Comparison of ENCODE assay signal across 1 cellular context in the genomic region with DNA sequence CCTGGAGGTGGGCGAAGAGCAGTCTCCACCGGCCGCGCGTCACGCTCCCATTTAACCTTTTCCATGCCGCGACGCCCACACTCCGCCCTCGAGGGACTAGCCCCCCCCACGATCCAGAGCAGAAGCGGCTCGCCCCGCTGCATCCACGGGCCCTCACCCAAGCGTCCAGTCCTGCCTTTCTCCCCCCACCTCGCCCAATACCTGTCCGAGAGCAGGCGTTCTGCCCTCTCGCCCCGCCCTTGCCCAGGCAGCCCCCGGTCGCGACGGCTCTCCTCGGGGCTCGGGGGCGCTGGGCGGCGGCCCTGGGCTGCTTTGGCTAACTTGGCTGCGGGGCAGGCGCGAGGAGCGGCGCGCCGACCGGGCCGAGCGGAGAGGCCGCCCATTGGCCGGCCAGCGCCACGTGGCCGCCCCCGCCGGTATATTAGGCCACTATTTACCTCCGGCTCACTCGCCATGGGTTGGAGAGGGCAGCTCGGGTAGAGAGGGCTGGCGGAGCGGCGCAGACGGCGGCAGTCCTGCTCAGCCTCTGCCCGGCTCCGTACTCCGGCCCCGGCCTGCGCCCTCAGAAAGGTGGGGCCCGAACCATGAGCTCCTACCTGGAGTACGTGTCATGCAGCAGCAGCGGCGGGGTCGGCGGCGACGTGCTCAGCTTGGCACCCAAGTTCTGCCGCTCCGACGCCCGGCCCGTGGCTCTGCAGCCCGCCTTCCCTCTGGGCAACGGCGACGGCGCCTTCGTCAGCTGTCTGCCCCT.
A peak's percentile ranks its signal among the peaks of the same experiment; 100 is the strongest.
TF ChIP-seq lines count a peak whose summit lies in the region.

A gene (plus strand): TSS at position 451 of the 751 bp plus-strand sequence. CDS start 134 bp downstream, at position 585.

TF ChIP-seq in HepG2, 621 proteins besides CTCF, POLR2A, EP300 and RAD21 (continued from another document and continues in another):
- TF ChIP-seq SP140L (CRISPR knock-in tag; IDR thresholded peaks at IDR 0.05; ENCODE audit: borderline replicate concordance), result no peak
- TF ChIP-seq, protein P1, sequence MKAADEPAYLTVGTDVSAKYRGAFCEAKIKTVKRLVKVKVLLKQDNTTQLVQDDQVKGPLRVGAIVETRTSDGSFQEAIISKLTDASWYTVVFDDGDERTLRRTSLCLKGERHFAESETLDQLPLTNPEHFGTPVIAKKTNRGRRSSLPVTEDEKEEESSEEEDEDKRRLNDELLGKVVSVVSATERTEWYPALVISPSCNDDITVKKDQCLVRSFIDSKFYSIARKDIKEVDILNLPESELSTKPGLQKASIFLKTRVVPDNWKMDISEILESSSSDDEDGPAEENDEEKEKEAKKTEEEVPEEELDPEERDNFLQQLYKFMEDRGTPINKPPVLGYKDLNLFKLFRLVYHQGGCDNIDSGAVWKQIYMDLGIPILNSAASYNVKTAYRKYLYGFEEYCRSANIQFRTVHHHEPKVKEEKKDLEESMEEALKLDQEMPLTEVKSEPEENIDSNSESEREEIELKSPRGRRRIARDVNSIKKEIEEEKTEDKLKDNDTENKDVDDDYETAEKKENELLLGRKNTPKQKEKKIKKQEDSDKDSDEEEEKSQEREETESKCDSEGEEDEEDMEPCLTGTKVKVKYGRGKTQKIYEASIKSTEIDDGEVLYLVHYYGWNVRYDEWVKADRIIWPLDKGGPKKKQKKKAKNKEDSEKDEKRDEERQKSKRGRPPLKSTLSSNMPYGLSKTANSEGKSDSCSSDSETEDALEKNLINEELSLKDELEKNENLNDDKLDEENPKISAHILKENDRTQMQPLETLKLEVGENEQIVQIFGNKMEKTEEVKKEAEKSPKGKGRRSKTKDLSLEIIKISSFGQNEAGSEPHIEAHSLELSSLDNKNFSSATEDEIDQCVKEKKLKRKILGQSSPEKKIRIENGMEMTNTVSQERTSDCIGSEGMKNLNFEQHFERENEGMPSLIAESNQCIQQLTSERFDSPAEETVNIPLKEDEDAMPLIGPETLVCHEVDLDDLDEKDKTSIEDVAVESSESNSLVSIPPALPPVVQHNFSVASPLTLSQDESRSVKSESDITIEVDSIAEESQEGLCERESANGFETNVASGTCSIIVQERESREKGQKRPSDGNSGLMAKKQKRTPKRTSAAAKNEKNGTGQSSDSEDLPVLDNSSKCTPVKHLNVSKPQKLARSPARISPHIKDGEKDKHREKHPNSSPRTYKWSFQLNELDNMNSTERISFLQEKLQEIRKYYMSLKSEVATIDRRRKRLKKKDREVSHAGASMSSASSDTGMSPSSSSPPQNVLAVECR (CRISPR knock-in tag; IDR thresholded peaks at IDR 0.05; ENCODE audit: borderline replicate concordance), result peak; percentile 35; the same call in 1 of the 2 replicates
- TF ChIP-seq ZNF703 (CRISPR knock-in tag; IDR thresholded peaks at IDR 0.05; ENCODE audit: borderline replicate concordance), result no peak; the same call in 1 of the 2 replicates
- TF ChIP-seq U2AF2 (IDR thresholded peaks at IDR 0.05; ENCODE audit: low read depth, low read length), result no peak
- TF ChIP-seq, protein P2, sequence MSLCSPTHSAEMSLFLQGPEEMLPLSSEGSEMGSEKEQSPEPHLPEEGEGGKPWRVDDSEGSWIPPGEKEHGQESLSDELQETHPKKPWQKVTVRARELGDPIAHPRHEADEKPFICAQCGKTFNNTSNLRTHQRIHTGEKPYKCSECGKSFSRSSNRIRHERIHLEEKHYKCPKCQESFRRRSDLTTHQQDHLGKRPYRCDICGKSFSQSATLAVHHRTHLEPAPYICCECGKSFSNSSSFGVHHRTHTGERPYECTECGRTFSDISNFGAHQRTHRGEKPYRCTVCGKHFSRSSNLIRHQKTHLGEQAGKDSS (CRISPR knock-in tag; IDR thresholded peaks at IDR 0.05; ENCODE audit: borderline replicate concordance, low read depth), result 0 out of 2 replicates have a peak, but pooled peaks have one; percentile 52
- TF ChIP-seq ZSCAN29 (CRISPR knock-in tag; conservative IDR thresholded peaks at IDR 0.05), result no peak; the same call in 1 of the 2 replicates
- TF ChIP-seq, protein P3, sequence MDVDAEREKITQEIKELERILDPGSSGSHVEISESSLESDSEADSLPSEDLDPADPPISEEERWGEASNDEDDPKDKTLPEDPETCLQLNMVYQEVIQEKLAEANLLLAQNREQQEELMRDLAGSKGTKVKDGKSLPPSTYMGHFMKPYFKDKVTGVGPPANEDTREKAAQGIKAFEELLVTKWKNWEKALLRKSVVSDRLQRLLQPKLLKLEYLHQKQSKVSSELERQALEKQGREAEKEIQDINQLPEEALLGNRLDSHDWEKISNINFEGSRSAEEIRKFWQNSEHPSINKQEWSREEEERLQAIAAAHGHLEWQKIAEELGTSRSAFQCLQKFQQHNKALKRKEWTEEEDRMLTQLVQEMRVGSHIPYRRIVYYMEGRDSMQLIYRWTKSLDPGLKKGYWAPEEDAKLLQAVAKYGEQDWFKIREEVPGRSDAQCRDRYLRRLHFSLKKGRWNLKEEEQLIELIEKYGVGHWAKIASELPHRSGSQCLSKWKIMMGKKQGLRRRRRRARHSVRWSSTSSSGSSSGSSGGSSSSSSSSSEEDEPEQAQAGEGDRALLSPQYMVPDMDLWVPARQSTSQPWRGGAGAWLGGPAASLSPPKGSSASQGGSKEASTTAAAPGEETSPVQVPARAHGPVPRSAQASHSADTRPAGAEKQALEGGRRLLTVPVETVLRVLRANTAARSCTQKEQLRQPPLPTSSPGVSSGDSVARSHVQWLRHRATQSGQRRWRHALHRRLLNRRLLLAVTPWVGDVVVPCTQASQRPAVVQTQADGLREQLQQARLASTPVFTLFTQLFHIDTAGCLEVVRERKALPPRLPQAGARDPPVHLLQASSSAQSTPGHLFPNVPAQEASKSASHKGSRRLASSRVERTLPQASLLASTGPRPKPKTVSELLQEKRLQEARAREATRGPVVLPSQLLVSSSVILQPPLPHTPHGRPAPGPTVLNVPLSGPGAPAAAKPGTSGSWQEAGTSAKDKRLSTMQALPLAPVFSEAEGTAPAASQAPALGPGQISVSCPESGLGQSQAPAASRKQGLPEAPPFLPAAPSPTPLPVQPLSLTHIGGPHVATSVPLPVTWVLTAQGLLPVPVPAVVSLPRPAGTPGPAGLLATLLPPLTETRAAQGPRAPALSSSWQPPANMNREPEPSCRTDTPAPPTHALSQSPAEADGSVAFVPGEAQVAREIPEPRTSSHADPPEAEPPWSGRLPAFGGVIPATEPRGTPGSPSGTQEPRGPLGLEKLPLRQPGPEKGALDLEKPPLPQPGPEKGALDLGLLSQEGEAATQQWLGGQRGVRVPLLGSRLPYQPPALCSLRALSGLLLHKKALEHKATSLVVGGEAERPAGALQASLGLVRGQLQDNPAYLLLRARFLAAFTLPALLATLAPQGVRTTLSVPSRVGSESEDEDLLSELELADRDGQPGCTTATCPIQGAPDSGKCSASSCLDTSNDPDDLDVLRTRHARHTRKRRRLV (CRISPR knock-in tag; IDR thresholded peaks at IDR 0.05), result no peak
- TF ChIP-seq, protein P4, sequence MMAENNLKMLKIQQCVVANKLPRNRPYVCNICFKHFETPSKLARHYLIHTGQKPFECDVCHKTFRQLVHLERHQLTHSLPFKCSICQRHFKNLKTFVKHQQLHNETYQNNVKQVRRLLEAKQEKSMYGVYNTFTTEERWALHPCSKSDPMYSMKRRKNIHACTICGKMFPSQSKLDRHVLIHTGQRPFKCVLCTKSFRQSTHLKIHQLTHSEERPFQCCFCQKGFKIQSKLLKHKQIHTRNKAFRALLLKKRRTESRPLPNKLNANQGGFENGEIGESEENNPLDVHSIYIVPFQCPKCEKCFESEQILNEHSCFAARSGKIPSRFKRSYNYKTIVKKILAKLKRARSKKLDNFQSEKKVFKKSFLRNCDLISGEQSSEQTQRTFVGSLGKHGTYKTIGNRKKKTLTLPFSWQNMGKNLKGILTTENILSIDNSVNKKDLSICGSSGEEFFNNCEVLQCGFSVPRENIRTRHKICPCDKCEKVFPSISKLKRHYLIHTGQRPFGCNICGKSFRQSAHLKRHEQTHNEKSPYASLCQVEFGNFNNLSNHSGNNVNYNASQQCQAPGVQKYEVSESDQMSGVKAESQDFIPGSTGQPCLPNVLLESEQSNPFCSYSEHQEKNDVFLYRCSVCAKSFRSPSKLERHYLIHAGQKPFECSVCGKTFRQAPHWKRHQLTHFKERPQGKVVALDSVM (CRISPR knock-in tag; IDR thresholded peaks at IDR 0.05), result no peak
- peak; percentile 56 for TF ChIP-seq ATF7-NPFF (CRISPR knock-in tag; IDR thresholded peaks at IDR 0.05; ENCODE audit: low read depth)
- peak; percentile 28; the same call in 1 of the 2 replicates for TF ChIP-seq MED1 (CRISPR knock-in tag; IDR thresholded peaks at IDR 0.05)
- TF ChIP-seq, protein P5, sequence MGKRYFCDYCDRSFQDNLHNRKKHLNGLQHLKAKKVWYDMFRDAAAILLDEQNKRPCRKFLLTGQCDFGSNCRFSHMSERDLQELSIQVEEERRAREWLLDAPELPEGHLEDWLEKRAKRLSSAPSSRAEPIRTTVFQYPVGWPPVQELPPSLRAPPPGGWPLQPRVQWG (CRISPR knock-in tag; IDR thresholded peaks at IDR 0.05; ENCODE audit: borderline replicate concordance, low read depth), result no peak
- peak; percentile 58; the same call in 1 of the 2 replicates for TF ChIP-seq ZNF747 (CRISPR knock-in tag; IDR thresholded peaks at IDR 0.05; ENCODE audit: borderline replicate concordance)
- TF ChIP-seq, protein P6, sequence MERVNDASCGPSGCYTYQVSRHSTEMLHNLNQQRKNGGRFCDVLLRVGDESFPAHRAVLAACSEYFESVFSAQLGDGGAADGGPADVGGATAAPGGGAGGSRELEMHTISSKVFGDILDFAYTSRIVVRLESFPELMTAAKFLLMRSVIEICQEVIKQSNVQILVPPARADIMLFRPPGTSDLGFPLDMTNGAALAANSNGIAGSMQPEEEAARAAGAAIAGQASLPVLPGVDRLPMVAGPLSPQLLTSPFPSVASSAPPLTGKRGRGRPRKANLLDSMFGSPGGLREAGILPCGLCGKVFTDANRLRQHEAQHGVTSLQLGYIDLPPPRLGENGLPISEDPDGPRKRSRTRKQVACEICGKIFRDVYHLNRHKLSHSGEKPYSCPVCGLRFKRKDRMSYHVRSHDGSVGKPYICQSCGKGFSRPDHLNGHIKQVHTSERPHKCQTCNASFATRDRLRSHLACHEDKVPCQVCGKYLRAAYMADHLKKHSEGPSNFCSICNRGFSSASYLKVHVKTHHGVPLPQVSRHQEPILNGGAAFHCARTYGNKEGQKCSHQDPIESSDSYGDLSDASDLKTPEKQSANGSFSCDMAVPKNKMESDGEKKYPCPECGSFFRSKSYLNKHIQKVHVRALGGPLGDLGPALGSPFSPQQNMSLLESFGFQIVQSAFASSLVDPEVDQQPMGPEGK (CRISPR knock-in tag; IDR thresholded peaks at IDR 0.05), result peak; percentile 88
- peak; percentile 39; the same call in 1 of the 2 replicates for TF ChIP-seq THAP11 (CRISPR knock-in tag; IDR thresholded peaks at IDR 0.05)
- TF ChIP-seq, protein P7, sequence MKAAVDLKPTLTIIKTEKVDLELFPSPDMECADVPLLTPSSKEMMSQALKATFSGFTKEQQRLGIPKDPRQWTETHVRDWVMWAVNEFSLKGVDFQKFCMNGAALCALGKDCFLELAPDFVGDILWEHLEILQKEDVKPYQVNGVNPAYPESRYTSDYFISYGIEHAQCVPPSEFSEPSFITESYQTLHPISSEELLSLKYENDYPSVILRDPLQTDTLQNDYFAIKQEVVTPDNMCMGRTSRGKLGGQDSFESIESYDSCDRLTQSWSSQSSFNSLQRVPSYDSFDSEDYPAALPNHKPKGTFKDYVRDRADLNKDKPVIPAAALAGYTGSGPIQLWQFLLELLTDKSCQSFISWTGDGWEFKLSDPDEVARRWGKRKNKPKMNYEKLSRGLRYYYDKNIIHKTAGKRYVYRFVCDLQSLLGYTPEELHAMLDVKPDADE (CRISPR knock-in tag; IDR thresholded peaks at IDR 0.05), result 0 out of 2 replicates have a peak, but pooled peaks have one; percentile 41
- no peak for TF ChIP-seq ZNF550 (CRISPR knock-in tag; IDR thresholded peaks at IDR 0.05; ENCODE audit: borderline replicate concordance)
- TF ChIP-seq, protein P8, sequence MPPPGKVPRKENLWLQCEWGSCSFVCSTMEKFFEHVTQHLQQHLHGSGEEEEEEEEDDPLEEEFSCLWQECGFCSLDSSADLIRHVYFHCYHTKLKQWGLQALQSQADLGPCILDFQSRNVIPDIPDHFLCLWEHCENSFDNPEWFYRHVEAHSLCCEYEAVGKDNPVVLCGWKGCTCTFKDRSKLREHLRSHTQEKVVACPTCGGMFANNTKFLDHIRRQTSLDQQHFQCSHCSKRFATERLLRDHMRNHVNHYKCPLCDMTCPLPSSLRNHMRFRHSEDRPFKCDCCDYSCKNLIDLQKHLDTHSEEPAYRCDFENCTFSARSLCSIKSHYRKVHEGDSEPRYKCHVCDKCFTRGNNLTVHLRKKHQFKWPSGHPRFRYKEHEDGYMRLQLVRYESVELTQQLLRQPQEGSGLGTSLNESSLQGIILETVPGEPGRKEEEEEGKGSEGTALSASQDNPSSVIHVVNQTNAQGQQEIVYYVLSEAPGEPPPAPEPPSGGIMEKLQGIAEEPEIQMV (CRISPR knock-in tag; IDR thresholded peaks at IDR 0.05; ENCODE audit: low read depth), result no peak
- TF ChIP-seq, protein P9, sequence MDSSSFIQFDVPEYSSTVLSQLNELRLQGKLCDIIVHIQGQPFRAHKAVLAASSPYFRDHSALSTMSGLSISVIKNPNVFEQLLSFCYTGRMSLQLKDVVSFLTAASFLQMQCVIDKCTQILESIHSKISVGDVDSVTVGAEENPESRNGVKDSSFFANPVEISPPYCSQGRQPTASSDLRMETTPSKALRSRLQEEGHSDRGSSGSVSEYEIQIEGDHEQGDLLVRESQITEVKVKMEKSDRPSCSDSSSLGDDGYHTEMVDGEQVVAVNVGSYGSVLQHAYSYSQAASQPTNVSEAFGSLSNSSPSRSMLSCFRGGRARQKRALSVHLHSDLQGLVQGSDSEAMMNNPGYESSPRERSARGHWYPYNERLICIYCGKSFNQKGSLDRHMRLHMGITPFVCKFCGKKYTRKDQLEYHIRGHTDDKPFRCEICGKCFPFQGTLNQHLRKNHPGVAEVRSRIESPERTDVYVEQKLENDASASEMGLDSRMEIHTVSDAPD (CRISPR knock-in tag; IDR thresholded peaks at IDR 0.05), result no peak
- TF ChIP-seq FOXJ3 (CRISPR knock-in tag; IDR thresholded peaks at IDR 0.05; ENCODE audit: borderline replicate concordance), result no peak
- no peak for TF ChIP-seq PAX8 (CRISPR knock-in tag; IDR thresholded peaks at IDR 0.05; ENCODE audit: borderline replicate concordance)
- TF ChIP-seq POLR2AphosphoS2 (IDR thresholded peaks at IDR 0.05; ENCODE audit: low read depth, low read length), result no peak
- TF ChIP-seq, protein P10, sequence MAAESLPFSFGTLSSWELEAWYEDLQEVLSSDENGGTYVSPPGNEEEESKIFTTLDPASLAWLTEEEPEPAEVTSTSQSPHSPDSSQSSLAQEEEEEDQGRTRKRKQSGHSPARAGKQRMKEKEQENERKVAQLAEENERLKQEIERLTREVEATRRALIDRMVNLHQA (CRISPR knock-in tag; IDR thresholded peaks at IDR 0.05), result no peak
- 0 out of 2 replicates have a peak, but pooled peaks have one; percentile 63 for TF ChIP-seq ZNF879 (CRISPR knock-in tag; IDR thresholded peaks at IDR 0.05)
- TF ChIP-seq ZNF577 (CRISPR knock-in tag; IDR thresholded peaks at IDR 0.05; ENCODE audit: borderline replicate concordance, low read depth), result 0 out of 2 replicates have a peak, but pooled peaks have one; percentile 41
- no peak for TF ChIP-seq AGO1 (IDR thresholded peaks at IDR 0.05; ENCODE audit: low read depth, low read length, poor library complexity, severe bottlenecking)
- TF ChIP-seq NR2C2 (CRISPR knock-in tag; IDR thresholded peaks at IDR 0.05; ENCODE audit: borderline replicate concordance), result peak; percentile 21; the same call in 1 of the 2 replicates
- no peak for TF ChIP-seq TRIM24 (CRISPR knock-in tag; IDR thresholded peaks at IDR 0.05)
- no peak for TF ChIP-seq ZNF234 (CRISPR knock-in tag; conservative IDR thresholded peaks at IDR 0.05)
- TF ChIP-seq SRF (IDR thresholded peaks at IDR 0.05; ENCODE audit: low read depth, low read length), result no peak
- no peak for TF ChIP-seq ZBTB8A (CRISPR knock-in tag; IDR thresholded peaks at IDR 0.05; ENCODE audit: borderline replicate concordance, low read depth)
- TF ChIP-seq RFXAP (CRISPR knock-in tag; IDR thresholded peaks at IDR 0.05; ENCODE audit: borderline replicate concordance), result peak; percentile 27; the same call in 1 of the 2 replicates
- peak; percentile 87; the same call in 1 of the 2 replicates for TF ChIP-seq ZNF564 (CRISPR knock-in tag; IDR thresholded peaks at IDR 0.05)
- no peak for TF ChIP-seq ZFP82 (CRISPR knock-in tag; IDR thresholded peaks at IDR 0.05; ENCODE audit: borderline replicate concordance)
